1 cellular context compared by ENCODE assay signal in genomic region chr17:77180503-77181330, GRCh38.
TF ChIP-seq lines count a peak whose summit lies in the region.

No MANE protein-coding gene starts in this region.

TF ChIP-seq in HepG2, 621 proteins besides CTCF, POLR2A, EP300 and RAD21 (continues in another document):
- TF ChIP-seq, protein P1, sequence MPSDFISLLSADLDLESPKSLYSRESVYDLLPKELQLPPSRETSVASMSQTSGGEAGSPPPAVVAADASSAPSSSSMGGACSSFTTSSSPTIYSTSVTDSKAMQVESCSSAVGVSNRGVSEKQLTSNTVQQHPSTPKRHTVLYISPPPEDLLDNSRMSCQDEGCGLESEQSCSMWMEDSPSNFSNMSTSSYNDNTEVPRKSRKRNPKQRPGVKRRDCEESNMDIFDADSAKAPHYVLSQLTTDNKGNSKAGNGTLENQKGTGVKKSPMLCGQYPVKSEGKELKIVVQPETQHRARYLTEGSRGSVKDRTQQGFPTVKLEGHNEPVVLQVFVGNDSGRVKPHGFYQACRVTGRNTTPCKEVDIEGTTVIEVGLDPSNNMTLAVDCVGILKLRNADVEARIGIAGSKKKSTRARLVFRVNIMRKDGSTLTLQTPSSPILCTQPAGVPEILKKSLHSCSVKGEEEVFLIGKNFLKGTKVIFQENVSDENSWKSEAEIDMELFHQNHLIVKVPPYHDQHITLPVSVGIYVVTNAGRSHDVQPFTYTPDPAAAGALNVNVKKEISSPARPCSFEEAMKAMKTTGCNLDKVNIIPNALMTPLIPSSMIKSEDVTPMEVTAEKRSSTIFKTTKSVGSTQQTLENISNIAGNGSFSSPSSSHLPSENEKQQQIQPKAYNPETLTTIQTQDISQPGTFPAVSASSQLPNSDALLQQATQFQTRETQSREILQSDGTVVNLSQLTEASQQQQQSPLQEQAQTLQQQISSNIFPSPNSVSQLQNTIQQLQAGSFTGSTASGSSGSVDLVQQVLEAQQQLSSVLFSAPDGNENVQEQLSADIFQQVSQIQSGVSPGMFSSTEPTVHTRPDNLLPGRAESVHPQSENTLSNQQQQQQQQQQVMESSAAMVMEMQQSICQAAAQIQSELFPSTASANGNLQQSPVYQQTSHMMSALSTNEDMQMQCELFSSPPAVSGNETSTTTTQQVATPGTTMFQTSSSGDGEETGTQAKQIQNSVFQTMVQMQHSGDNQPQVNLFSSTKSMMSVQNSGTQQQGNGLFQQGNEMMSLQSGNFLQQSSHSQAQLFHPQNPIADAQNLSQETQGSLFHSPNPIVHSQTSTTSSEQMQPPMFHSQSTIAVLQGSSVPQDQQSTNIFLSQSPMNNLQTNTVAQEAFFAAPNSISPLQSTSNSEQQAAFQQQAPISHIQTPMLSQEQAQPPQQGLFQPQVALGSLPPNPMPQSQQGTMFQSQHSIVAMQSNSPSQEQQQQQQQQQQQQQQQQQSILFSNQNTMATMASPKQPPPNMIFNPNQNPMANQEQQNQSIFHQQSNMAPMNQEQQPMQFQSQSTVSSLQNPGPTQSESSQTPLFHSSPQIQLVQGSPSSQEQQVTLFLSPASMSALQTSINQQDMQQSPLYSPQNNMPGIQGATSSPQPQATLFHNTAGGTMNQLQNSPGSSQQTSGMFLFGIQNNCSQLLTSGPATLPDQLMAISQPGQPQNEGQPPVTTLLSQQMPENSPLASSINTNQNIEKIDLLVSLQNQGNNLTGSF (CRISPR knock-in tag; IDR thresholded peaks at IDR 0.05): no peak
- TF ChIP-seq ZNF263 (CRISPR knock-in tag; IDR thresholded peaks at IDR 0.05) (no peak), SCMH1 (CRISPR knock-in tag; IDR thresholded peaks at IDR 0.05; ENCODE audit: borderline replicate concordance) (no peak), KLF13 (CRISPR knock-in tag; IDR thresholded peaks at IDR 0.05) (no peak), TP53 (CRISPR knock-in tag; conservative IDR thresholded peaks at IDR 0.05) (no peak), ZNF484 (CRISPR knock-in tag; IDR thresholded peaks at IDR 0.05; ENCODE audit: borderline replicate concordance, low read depth) (no peak), MAFG (CRISPR knock-in tag; IDR thresholded peaks at IDR 0.05) (no peak), HOXA5 (CRISPR knock-in tag; IDR thresholded peaks at IDR 0.05) (no peak), KIAA2018 (CRISPR knock-in tag; IDR thresholded peaks at IDR 0.05; ENCODE audit: borderline replicate concordance) (no peak), BHLHE40 (IDR thresholded peaks at IDR 0.05; ENCODE audit: low read length) (no peak), ZNF3 (CRISPR knock-in tag; IDR thresholded peaks at IDR 0.05) (no peak), ZKSCAN1 (IDR thresholded peaks at IDR 0.05; ENCODE audit: low read length) (no peak), GTF2F1 (IDR thresholded peaks at IDR 0.05; ENCODE audit: low read length) (no peak), ISL2 (CRISPR knock-in tag; IDR thresholded peaks at IDR 0.05) (no peak), ZNF264 (CRISPR knock-in tag; IDR thresholded peaks at IDR 0.05) (no peak), ZNF678 (CRISPR knock-in tag; IDR thresholded peaks at IDR 0.05) (no peak), PLSCR1 (CRISPR knock-in tag; IDR thresholded peaks at IDR 0.05; ENCODE audit: borderline replicate concordance) (no peak), FOXA3 (CRISPR knock-in tag; IDR thresholded peaks at IDR 0.05) (peak; percentile 42), FOXP1 (IDR thresholded peaks at IDR 0.05) (no peak), FOXP1 (CRISPR knock-in tag; IDR thresholded peaks at IDR 0.05) (peak; percentile 38; the same call in 1 of the 2 replicates), SRSF4 (IDR thresholded peaks at IDR 0.05; ENCODE audit: low read depth, low read length, poor library complexity, severe bottlenecking) (no peak), PHF5A (CRISPR knock-in tag; IDR thresholded peaks at IDR 0.05; ENCODE audit: low read depth, unreplicated experiment) (no peak), NPAS2 (CRISPR knock-in tag; IDR thresholded peaks at IDR 0.05; ENCODE audit: borderline replicate concordance) (no peak), MED13 (CRISPR knock-in tag; IDR thresholded peaks at IDR 0.05) (no peak), HMG20B (CRISPR knock-in tag; conservative IDR thresholded peaks at IDR 0.05) (no peak), ZNF841 (CRISPR knock-in tag; IDR thresholded peaks at IDR 0.05; ENCODE audit: borderline replicate concordance) (no peak), ZUFSP (CRISPR knock-in tag; IDR thresholded peaks at IDR 0.05; ENCODE audit: borderline replicate concordance) (no peak), BRCA1 (CRISPR knock-in tag; IDR thresholded peaks at IDR 0.05) (no peak), KDM6A (CRISPR knock-in tag; IDR thresholded peaks at IDR 0.05; ENCODE audit: low read depth) (no peak), AGO1 (IDR thresholded peaks at IDR 0.05; ENCODE audit: low read depth, low read length, poor library complexity, severe bottlenecking) (no peak), ZNF143 (CRISPR knock-in tag; IDR thresholded peaks at IDR 0.05) (no peak), RBM22 (optimal IDR thresholded peaks at IDR 0.05; ENCODE audit: low read length) (no peak), HES4 (CRISPR knock-in tag; IDR thresholded peaks at IDR 0.05; ENCODE audit: borderline replicate concordance) (no peak), ZSCAN12 (CRISPR knock-in tag; IDR thresholded peaks at IDR 0.05) (no peak), ZNF567 (CRISPR knock-in tag; IDR thresholded peaks at IDR 0.05; ENCODE audit: borderline replicate concordance) (no peak)
- TF ChIP-seq, protein P2, sequence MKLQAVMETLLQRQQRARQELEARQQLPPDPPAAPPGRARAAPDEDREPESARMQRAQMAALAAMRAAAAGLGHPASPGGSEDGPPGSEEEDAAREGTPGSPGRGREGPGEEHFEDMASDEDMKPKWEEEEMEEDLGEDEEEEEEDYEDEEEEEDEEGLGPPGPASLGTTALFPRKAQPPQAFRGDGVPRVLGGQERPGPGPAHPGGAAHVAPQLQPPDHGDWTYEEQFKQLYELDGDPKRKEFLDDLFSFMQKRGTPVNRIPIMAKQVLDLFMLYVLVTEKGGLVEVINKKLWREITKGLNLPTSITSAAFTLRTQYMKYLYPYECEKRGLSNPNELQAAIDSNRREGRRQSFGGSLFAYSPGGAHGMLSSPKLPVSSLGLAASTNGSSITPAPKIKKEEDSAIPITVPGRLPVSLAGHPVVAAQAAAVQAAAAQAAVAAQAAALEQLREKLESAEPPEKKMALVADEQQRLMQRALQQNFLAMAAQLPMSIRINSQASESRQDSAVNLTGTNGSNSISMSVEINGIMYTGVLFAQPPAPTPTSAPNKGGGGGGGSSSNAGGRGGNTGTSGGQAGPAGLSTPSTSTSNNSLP (IDR thresholded peaks at IDR 0.05; ENCODE audit: low read depth, low read length): no peak
- TF ChIP-seq, protein P3, sequence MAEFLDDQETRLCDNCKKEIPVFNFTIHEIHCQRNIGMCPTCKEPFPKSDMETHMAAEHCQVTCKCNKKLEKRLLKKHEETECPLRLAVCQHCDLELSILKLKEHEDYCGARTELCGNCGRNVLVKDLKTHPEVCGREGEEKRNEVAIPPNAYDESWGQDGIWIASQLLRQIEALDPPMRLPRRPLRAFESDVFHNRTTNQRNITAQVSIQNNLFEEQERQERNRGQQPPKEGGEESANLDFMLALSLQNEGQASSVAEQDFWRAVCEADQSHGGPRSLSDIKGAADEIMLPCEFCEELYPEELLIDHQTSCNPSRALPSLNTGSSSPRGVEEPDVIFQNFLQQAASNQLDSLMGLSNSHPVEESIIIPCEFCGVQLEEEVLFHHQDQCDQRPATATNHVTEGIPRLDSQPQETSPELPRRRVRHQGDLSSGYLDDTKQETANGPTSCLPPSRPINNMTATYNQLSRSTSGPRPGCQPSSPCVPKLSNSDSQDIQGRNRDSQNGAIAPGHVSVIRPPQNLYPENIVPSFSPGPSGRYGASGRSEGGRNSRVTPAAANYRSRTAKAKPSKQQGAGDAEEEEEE (CRISPR knock-in tag; IDR thresholded peaks at IDR 0.05; ENCODE audit: borderline replicate concordance): no peak
- TF ChIP-seq, protein P4, sequence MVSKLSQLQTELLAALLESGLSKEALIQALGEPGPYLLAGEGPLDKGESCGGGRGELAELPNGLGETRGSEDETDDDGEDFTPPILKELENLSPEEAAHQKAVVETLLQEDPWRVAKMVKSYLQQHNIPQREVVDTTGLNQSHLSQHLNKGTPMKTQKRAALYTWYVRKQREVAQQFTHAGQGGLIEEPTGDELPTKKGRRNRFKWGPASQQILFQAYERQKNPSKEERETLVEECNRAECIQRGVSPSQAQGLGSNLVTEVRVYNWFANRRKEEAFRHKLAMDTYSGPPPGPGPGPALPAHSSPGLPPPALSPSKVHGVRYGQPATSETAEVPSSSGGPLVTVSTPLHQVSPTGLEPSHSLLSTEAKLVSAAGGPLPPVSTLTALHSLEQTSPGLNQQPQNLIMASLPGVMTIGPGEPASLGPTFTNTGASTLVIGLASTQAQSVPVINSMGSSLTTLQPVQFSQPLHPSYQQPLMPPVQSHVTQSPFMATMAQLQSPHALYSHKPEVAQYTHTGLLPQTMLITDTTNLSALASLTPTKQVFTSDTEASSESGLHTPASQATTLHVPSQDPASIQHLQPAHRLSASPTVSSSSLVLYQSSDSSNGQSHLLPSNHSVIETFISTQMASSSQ (IDR thresholded peaks at IDR 0.05; ENCODE audit: low read depth): no peak
- TF ChIP-seq, protein P4 (CRISPR knock-in tag; IDR thresholded peaks at IDR 0.05; ENCODE audit: borderline replicate concordance): no peak
